Comparison of ENCODE assay signal across 9 cellular contexts in genomic region chr1:147273409-147274307, GRCh38. TPM values are rescaled to one million over a fixed set of nuclear protein-coding genes. Genes with fewer than 3 reads are reported as not detected.
DNase-seq lines count a peak whose midpoint lies in the region; ATAC-seq, FAIRE-seq and TF ChIP-seq lines count a peak whose summit lies in the region.
"Had no signal": no experiment of that assay in that cellular context is flagged by ENCODE, and none has a peak within 500 bp of the region (broad histone marks: within the 10 kb centered on the region; RNA-seq: fewer than 3 reads in every experiment).

No MANE protein-coding gene starts in this region.

- 35 to 47% (median 45%) methylated on average over 5 of the region's 5 CpGs for WGBS in stomach, 5 donors

- no peaks in the 10 kb centered on the region for H3K27me3 ChIP-seq in breast epithelium
- no peaks in the 10 kb centered on the region for H3K27me3 ChIP-seq in stomach
- H3K27me3 ChIP-seq: BLaER1 treated with 17β-estradiol and CSF1 and Interleukin-3, amounts not matched to agents 10 nM and 100 nM had no signal

- TF ChIP-seq CTCF in breast epithelium (IDR thresholded peaks at IDR 0.05) = peak; percentile 7 to 52 (median 48)
- peak in 3 of 7 experiments; percentile 34 to 40 (median 36) for TF ChIP-seq CTCF in stomach (IDR thresholded peaks at IDR 0.05)

- peak; percentile 87 for FAIRE-seq in islet of Langerhans (lab: Jason Lieb, UNC)

- no peak for ATAC-seq in HG03354 (IDR thresholded peaks at IDR 0.05; ENCODE audit: poor library complexity, severe bottlenecking, unreplicated experiment)

- H3K9me3 ChIP-seq in breast epithelium (no peaks in the 10 kb centered on the region), stomach (no peaks in the 10 kb centered on the region)
- H3K9me3 ChIP-seq: BLaER1 treated with 17β-estradiol and CSF1 and Interleukin-3, amounts not matched to agents 10 nM and 100 nM had no signal

- H3K4me3 ChIP-seq in breast epithelium (peak overlapping the region in 1 of 3 donors; percentile 30), stomach (no peak overlapping the region)
- H3K4me3 ChIP-seq: BLaER1 treated with 17β-estradiol and CSF1 and Interleukin-3, amounts not matched to agents 10 nM and 100 nM had no signal

- no peak for TF ChIP-seq EP300 in stomach (IDR thresholded peaks at IDR 0.05)

- H3K4me1 ChIP-seq in breast epithelium = no peaks in the 10 kb centered on the region
- H3K4me1 ChIP-seq in stomach = peaks cover 0 to 19% (median 8%) of the 10 kb centered on the region in 4 donors
- H3K4me1 ChIP-seq: BLaER1 treated with 17β-estradiol and CSF1 and Interleukin-3, amounts not matched to agents 10 nM and 100 nM had no signal

- no peaks in the 10 kb centered on the region for H3K36me3 ChIP-seq in breast epithelium
- H3K36me3 ChIP-seq in stomach = peaks cover 21 to 84% (median 76%) of the 10 kb centered on the region in 4 donors

- TF ChIP-seq POLR2A in breast epithelium (IDR thresholded peaks at IDR 0.05) (no peak), stomach (IDR thresholded peaks at IDR 0.05) (no peak)

- peak overlapping the region; percentile 61 to 70 for H3K27ac ChIP-seq in breast epithelium
- peak overlapping the region in 4 of 5 donors; percentile 3 to 48 (median 44) for H3K27ac ChIP-seq in stomach
- H3K27ac ChIP-seq: BLaER1 treated with 17β-estradiol and CSF1 and Interleukin-3, amounts not matched to agents 10 nM and 100 nM had no signal

- intact Hi-C loops in breast epithelium (cut with DNase I; ENCODE audit: low total_unique reads) = no loop called here
- intact Hi-C loops in stomach (cut with DNase I; ENCODE audit: low total_unique reads) = no loop called here

- DNase-seq in NCI-H1417 (lab: John Stamatoyannopoulos, UW) = peak; percentile 22 to 88 (median 74)
- no peak for DNase-seq in NCI-H1417 treated with DMSO at 0.1 percent for 48 hours (lab: John Stamatoyannopoulos, UW)
- DNase-seq in HS-5 (ENCODE audit: low read depth) = peak; percentile 83
- DNase-seq in NOMO-1 treated with DMSO at 0.1 percent for 48 hours (lab: John Stamatoyannopoulos, UW; ENCODE audit: unreplicated experiment) = peak; percentile 45
- no peak for DNase-seq in breast epithelium (ENCODE audit: low spot score in 2 of 2)
- DNase-seq in stomach = no peak

RNA-seq across cellular contexts. Expression of gene CHD1L, which starts 31.2 kb away (rescaled TPM):
- total RNA-seq in breast epithelium (10 to 100 TPM; 16.2 to 27.9 (median 26.3) TPM), stomach (10 to 100 TPM in 4 of 5 donors, 1 to 10 TPM in 1; 2.9 to 51.2 (median 12.9) TPM)
- polyA plus RNA-seq in stomach = 10 to 100 TPM; 13.2 to 17.1 (median 15.1) TPM

RNA-seq across cellular contexts. Expression of gene FMO5, which starts 48.5 kb away (rescaled TPM):
- total RNA-seq in breast epithelium (10 to 100 TPM in 2 of 3 donors, 1 to 10 TPM in 1; 7.8 to 32.6 (median 22.0) TPM), stomach (100 to 1,000 TPM in 2 of 5 donors, 10 to 100 TPM in 3; 11.3 to 201 (median 78.6) TPM)
- polyA plus RNA-seq in stomach = 100 to 1,000 TPM in 1 of 3 donors, 10 to 100 TPM in 2; 29.8 to 113 (median 88.5) TPM

Comparison
In these comparisons a context has a peak if more than half of its experiments do, and no peak if none do; other contexts are left out.
1. DNase-seq: peak in NCI-H1417 (3 of 3), HS-5 (single experiment) and NOMO-1 treated with DMSO at 0.1 percent for 48 hours (single experiment); none in NCI-H1417 treated with DMSO at 0.1 percent for 48 hours (single experiment), breast epithelium (0 of 2) and stomach (single experiment).